In genomic region chr10:125845617-125846016, GRCh38 we compare ENCODE assay signal across 30 cellular contexts. TPM values are rescaled to one million over a fixed set of nuclear protein-coding genes. Genes with fewer than 3 reads are reported as not detected.
"Had no signal": no experiment of that assay in that cellular context is flagged by ENCODE, and none has a peak within 500 bp of the region (broad histone marks: within the 10 kb centered on the region; RNA-seq: fewer than 3 reads in every experiment).

No MANE protein-coding gene starts in this region.

- H3K27ac ChIP-seq: breast epithelium, cardiac muscle cell, coronary artery, esophagus squamous epithelium, gastroesophageal sphincter, WERI-Rb-1 had no signal

- DNase-seq: activated B cell treated with CpG ODN at 0.5 μM for 24 hours; activated CD4-positive, alpha-beta T cell treated with anti-CD3 and anti-CD28 coated beads for 48 hours; activated CD4-positive, alpha-beta T cell treated with anti-CD3 and anti-CD28 coated beads, Interleukin-2, amount 50 U/mL, for 1 hour; activated CD4-positive, alpha-beta T cell treated with anti-CD3 and anti-CD28 coated beads, Interleukin-2, amount 50 U/mL, for 48 hours; activated CD8-positive, alpha-beta memory T cell treated with anti-CD3 and anti-CD28 coated beads, Interleukin-2, amount 10 ng/mL, durations not matched to agents 7 days and 5 days; activated CD8-positive, alpha-beta memory T cell treated with anti-CD3 and anti-CD28 coated beads, Interleukin-2, amount 50 U/mL, for 4 hours; activated CD8-positive, alpha-beta T cell treated with anti-CD3 and anti-CD28 coated beads, Interleukin-2, amount 10 ng/mL, durations not matched to agents 7 days and 5 days; activated effector memory CD4-positive, alpha-beta T cell treated with anti-CD3 and anti-CD28 coated beads, Interleukin-2, amount 50 U/mL, for 16 hours; activated naive CD4-positive, alpha-beta T cell treated with anti-CD3 and anti-CD28 coated beads, Interleukin-2, amount 10 ng/mL, durations not matched to agents 7 days and 5 days; activated T-cell treated with anti-CD3 and anti-CD28 coated beads, Interleukin-2, amount 50 U/mL, for 1 hour; activated T-cell treated with anti-CD3 and anti-CD28 coated beads, Interleukin-2, amount 50 U/mL, for 48 hours; amniotic stem cell; effector CD4-positive, alpha-beta T cell; effector memory CD8-positive, alpha-beta T cell; erythroblast; esophagus squamous epithelium; foreskin melanocyte; heart right ventricle; SW 1271; T-cell; T-helper 17 cell; T1000; WERI-Rb-1 had no signal

- H3K27me3 ChIP-seq: breast epithelium, cardiac muscle cell, esophagus squamous epithelium, gastroesophageal sphincter, heart right ventricle had no signal

- ATAC-seq: activated CD4-positive, CD25-positive, alpha-beta regulatory T cell treated with anti-CD3 and anti-CD28 coated beads, Interleukin-2, amount 50 U/mL, for 24 hours; activated CD8-positive, alpha-beta memory T cell treated with anti-CD3 and anti-CD28 coated beads, Interleukin-2, amount 10 ng/mL, durations not matched to agents 7 days and 5 days; activated CD8-positive, alpha-beta T cell treated with anti-CD3 and anti-CD28 coated beads, Interleukin-2, amount 10 ng/mL, durations not matched to agents 7 days and 5 days; effector memory CD8-positive, alpha-beta T cell; T-cell; T-helper 17 cell had no signal

- H3K9me3 ChIP-seq: breast epithelium, esophagus squamous epithelium, gastroesophageal sphincter, heart right ventricle had no signal

- H3K4me1 ChIP-seq: breast epithelium had no signal

- H3K36me3 ChIP-seq: breast epithelium had no signal

- H3K4me3 ChIP-seq: breast epithelium, cardiac muscle cell, coronary artery, esophagus squamous epithelium, gastroesophageal sphincter, heart right ventricle had no signal

RNA-seq across cellular contexts. Expression of gene FANK1, which starts 50.7 kb away (rescaled TPM):
- total RNA-seq: activated CD8-positive, alpha-beta T cell treated with anti-CD3 and anti-CD28 coated beads, Interleukin-2, amount 10 ng/mL, durations not matched to agents 7 days and 5 days; activated T-helper 1 cell treated with anti-CD3 and anti-CD28 coated beads, Interleukin-12 subunit alpha, Interleukin-12 subunit beta, Interleukin-2, Interleukin-4 antibody, amounts not matched to agents 30 ng/mL and 10 ng/mL and 1 ng/mL, durations not matched to agents 14 hours and 24 hours and 36 hours; activated T-helper 2 cell treated with anti-CD3 and anti-CD28 coated beads, Interferon-gamma antibody, Interleukin-2, Interleukin-4, amounts not matched to agents 10 μg/mL and 5 μg/mL and 100 μg/mL, durations not matched to agents 14 hours and 24 hours and 36 hours had no signal
